18 cellular contexts compared by ENCODE assay signal in the genomic region with DNA sequence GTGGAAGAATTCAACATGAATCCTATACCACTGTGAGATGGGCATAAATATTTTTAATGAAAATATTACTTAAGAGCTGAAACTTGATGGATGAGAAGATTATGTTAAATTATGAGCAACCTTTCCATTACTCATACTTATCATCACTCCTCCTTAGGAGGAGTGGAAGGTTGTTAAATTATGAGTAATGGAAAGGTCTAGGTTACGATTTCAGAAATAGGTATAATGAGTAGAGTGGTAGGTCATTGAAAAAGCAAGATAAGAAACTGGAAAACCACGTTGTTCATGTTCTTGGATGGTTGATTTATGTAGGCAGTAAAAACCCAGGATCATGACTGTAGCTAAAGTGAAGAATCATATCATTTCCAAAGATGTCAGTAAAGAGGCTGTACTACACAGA.
DNase-seq lines count a peak whose midpoint lies in the region; ATAC-seq, FAIRE-seq and TF ChIP-seq lines count a peak whose summit lies in the region.
"Had no signal": no experiment of that assay in that cellular context is flagged by ENCODE, and none has a peak within 500 bp of the region (broad histone marks: within the 10 kb centered on the region; RNA-seq: fewer than 3 reads in every experiment).

No MANE protein-coding gene starts in this region.

- POLR2A ChIA-PET in PC-3 (lab: Charles Lee; ENCODE audit: unreplicated experiment): no interaction called here

- TF ChIP-seq POLR2A in H54 (IDR thresholded peaks at IDR 0.05; ENCODE audit: low read depth, low read length): no peak

- no peak overlapping the region for H3K4me3 ChIP-seq in PC-3 (ENCODE audit: low read length)
- H3K4me3 ChIP-seq: GM23248 had no signal

- ATAC-seq in PC-3 (peak; percentile 77), foreskin keratinocyte (peak; percentile 82), GM21390 (IDR thresholded peaks at IDR 0.05; ENCODE audit: unreplicated experiment) (no peak), GM21526 (IDR thresholded peaks at IDR 0.05; ENCODE audit: low FRiP score, unreplicated experiment) (no peak)
- ATAC-seq: CD8-positive, alpha-beta T cell had no signal

- intact Hi-C loops in PC-3 (cut with micrococcal nuclease): no loop called here

- H3K36me3 ChIP-seq in PC-3 (ENCODE audit: low read depth, low read length): no peaks in the 10 kb centered on the region

- H3K27ac ChIP-seq in PC-3 (ENCODE audit: low read length) (peak overlapping the region; percentile 48), foreskin keratinocyte (no peak overlapping the region)
- H3K27ac ChIP-seq: GM23248 had no signal

- no TSS peak for BruUV-seq in PC-3 (replicated peaks; lab: Mats Ljungman, UMichigan)

- H3K9me3 ChIP-seq in PC-3 (ENCODE audit: low read length): no peaks in the 10 kb centered on the region

- H3K27me3 ChIP-seq in PC-3 (ENCODE audit: low read length) (no peaks in the 10 kb centered on the region), foreskin keratinocyte (no peaks in the 10 kb centered on the region)

- no peaks in the 10 kb centered on the region for H3K9me2 ChIP-seq in PC-3 (replicated peaks; ENCODE audit: low read length)

- H3K4me1 ChIP-seq in PC-3 (ENCODE audit: insufficient read depth, low read length) (peaks cover 15% of the 10 kb centered on the region), foreskin keratinocyte (no peaks in the 10 kb centered on the region)

- CTCF ChIA-PET in PC-3 (lab: Charles Lee): no interaction called here

- no peaks in the 10 kb centered on the region for H4K20me1 ChIP-seq in PC-3 (ENCODE audit: low read length)

- H3K9ac ChIP-seq in PC-3 (ENCODE audit: low read length): no peak overlapping the region
- H3K9ac ChIP-seq: GM23248 had no signal

- H2AFZ ChIP-seq in PC-3 (ENCODE audit: low read length): no peak overlapping the region
- H2AFZ ChIP-seq: GM23248 had no signal

- peak overlapping the region; percentile 26 for H3K4me2 ChIP-seq in PC-3 (ENCODE audit: low read length)

- peak; percentile 43 for FAIRE-seq in H54 (lab: Jason Lieb, UNC)
- FAIRE-seq: D721Med, G401.6, GM12892, GM19239 had no signal

- TF ChIP-seq CTCF in PC-3 (conservative IDR thresholded peaks at IDR 0.05; ENCODE audit: low read depth, low read length) (no peak), foreskin keratinocyte (conservative IDR thresholded peaks at IDR 0.05) (no peak)

- DNase-seq in H54 (ENCODE audit: insufficient read length, low spot score): no peak
- DNase-seq in PC-3: peak; percentile 73
- peak; percentile 69 for DNase-seq in amniotic epithelial cell (ENCODE audit: low read depth)
- DNase-seq in foreskin keratinocyte: peak; percentile 29 to 63
- no peak for DNase-seq in medulla oblongata (ENCODE audit: extremely low spot score)
- DNase-seq: CD8-positive, alpha-beta T cell; COR-L47; DMS153; DMS79 treated with DMSO at 0.1 percent for 48 hours; EL; GM23248; H7 had no signal

- H3F3A ChIP-seq in PC-3 (ENCODE audit: low read length, unreplicated experiment): no peaks in the 10 kb centered on the region

- no peaks in the 10 kb centered on the region for H3K79me2 ChIP-seq in PC-3 (ENCODE audit: low read length)

Comparison
In these comparisons a context has a peak if more than half of its experiments do, and no peak if none do; other contexts are left out.
1. DNase-seq: peak in PC-3 (single experiment), amniotic epithelial cell (single experiment) and foreskin keratinocyte (2 of 2); none in H54 (single experiment) and medulla oblongata (single experiment).
2. ATAC-seq: peak in PC-3 (single experiment) and foreskin keratinocyte (single experiment); none in GM21390 (single experiment) and GM21526 (single experiment).